In the genomic region with DNA sequence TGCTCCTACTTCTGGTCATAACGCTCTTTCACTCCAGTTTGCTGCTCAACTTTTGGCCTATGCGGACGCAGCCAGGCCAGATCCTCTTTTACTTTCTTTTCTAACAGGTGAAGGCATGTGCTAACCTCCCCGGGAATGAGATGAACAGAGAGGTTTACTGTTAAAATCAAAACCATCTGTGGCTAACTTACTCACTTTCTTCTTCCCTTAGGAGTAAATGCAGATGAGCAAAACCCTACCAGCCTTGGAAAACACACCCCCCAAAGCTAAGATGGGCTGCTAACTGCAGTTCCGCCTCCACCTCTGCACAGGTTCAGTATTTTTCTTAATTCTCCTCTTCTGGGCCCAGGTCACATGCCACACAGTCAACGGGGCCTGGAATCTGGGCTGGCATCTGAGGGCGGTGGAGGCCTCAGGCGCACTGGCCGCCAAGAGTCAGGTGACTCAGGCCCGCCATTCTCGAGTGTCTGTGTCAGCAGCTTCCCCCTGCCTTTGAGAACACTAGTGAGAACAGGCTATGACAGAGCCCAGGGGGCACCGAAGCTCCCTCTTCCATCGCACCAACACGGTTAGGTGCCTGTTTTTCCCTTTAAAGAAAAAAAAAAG, we compare ENCODE assay signal across 8 cellular contexts.
DNase-seq lines count a peak whose midpoint lies in the region; ATAC-seq and FAIRE-seq lines count a peak whose summit lies in the region.

No MANE protein-coding gene starts in this region.

- DNase-seq in GM19239 (ENCODE audit: insufficient read length, low spot score): no peak
- DNase-seq in activated CD8-positive, alpha-beta memory T cell treated with anti-CD3 and anti-CD28 coated beads, Interleukin-2, amount 50 U/mL, for 48 hours: peak; percentile 83
- peak; percentile 71 for DNase-seq in glomerular visceral epithelial cell (ENCODE audit: extremely low spot score)
- peak in 2 of 3 donors; percentile 59 to 67 for DNase-seq in stimulated activated CD4-positive, alpha-beta T cell treated with anti-CD3 and anti-CD28 coated beads, Interleukin-12 subunit alpha, Interleukin-12 subunit beta, amount 100 ng/mL, for 48 hours (ENCODE audit: low read depth in 2 of 3, low spot score in 1 of 3)
- no peak for DNase-seq in effector CD8-positive, alpha-beta T cell (lab: John Stamatoyannopoulos, UW)
- DNase-seq in COR-L47 (lab: John Stamatoyannopoulos, UW): no peak
- DNase-seq in DMS 273 (lab: John Stamatoyannopoulos, UW; ENCODE audit: unreplicated experiment): no peak

- peak; percentile 67 for ATAC-seq in HG03280 (IDR thresholded peaks at IDR 0.05; ENCODE audit: unreplicated experiment)

- peak; percentile 87 for FAIRE-seq in GM19239 (lab: Jason Lieb, UNC)

Comparison
In these comparisons a context has a peak if more than half of its experiments do, and no peak if none do; other contexts are left out.
1. DNase-seq: peak in activated CD8-positive, alpha-beta memory T cell treated with anti-CD3 and anti-CD28 coated beads, Interleukin-2, amount 50 U/mL, for 48 hours (single experiment), glomerular visceral epithelial cell (single experiment) and stimulated activated CD4-positive, alpha-beta T cell treated with anti-CD3 and anti-CD28 coated beads, Interleukin-12 subunit alpha, Interleukin-12 subunit beta, amount 100 ng/mL, for 48 hours (2 of 3); none in GM19239 (single experiment), effector CD8-positive, alpha-beta T cell (single experiment), COR-L47 (single experiment) and DMS 273 (single experiment).